Comparison of ENCODE assay signal across 18 cellular contexts in genomic region chr12:65614259-65614658, GRCh38.
"Had no signal": no experiment of that assay in that cellular context is flagged by ENCODE, and none has a peak within 500 bp of the region (broad histone marks: within the 10 kb centered on the region; RNA-seq: fewer than 3 reads in every experiment).

No MANE protein-coding gene starts in this region.

- ATAC-seq: activated CD8-positive, alpha-beta T cell treated with anti-CD3 and anti-CD28 coated beads, Interleukin-2, amount 10 ng/mL, durations not matched to agents 7 days and 5 days; activated T-cell treated with anti-CD3 and anti-CD28 coated beads, Interleukin-2, amount 50 U/mL, for 4 hours; natural killer cell treated with Interleukin-12 subunit alpha and Interleukin-12 subunit beta and Interleukin-15 and Interleukin-18, amount 100 ng/mL, for 72 hours; upper lobe of right lung had no signal

- H3K36me3 ChIP-seq: cardiac muscle cell, esophagus squamous epithelium, sigmoid colon, spleen, upper lobe of right lung had no signal

- H3K27ac ChIP-seq: cardiac muscle cell, esophagus squamous epithelium, sigmoid colon, upper lobe of right lung had no signal

- H3K9me3 ChIP-seq: esophagus squamous epithelium, sigmoid colon, spleen, upper lobe of right lung had no signal

- H3K4me3 ChIP-seq: cardiac muscle cell, esophagus squamous epithelium, sigmoid colon, spleen, upper lobe of right lung had no signal

- H3K4me1 ChIP-seq: esophagus squamous epithelium, sigmoid colon, spleen, upper lobe of right lung had no signal

- H3K27me3 ChIP-seq: cardiac muscle cell, sigmoid colon, spleen had no signal

- DNase-seq: activated CD4-positive, alpha-beta T cell treated with anti-CD3 and anti-CD28 coated beads for 48 hours; activated CD4-positive, CD25-positive, alpha-beta regulatory T cell; activated CD8-positive, alpha-beta memory T cell treated with anti-CD3 and anti-CD28 coated beads, Interleukin-2, amount 50 U/mL, for 4 hours; activated CD8-positive, alpha-beta T cell treated with anti-CD3 and anti-CD28 coated beads, Interleukin-2, amount 10 ng/mL, durations not matched to agents 7 days and 5 days; activated effector memory CD4-positive, alpha-beta T cell treated with Interleukin-2 at 50 U/mL for 16 hours; activated T-cell treated with anti-CD3 and anti-CD28 coated beads, Interleukin-2, amount 50 U/mL, for 4 hours; dermis blood vessel endothelial cell; effector memory CD4-positive, alpha-beta T cell; esophagus squamous epithelium; foreskin fibroblast; posterior cingulate gyrus; sigmoid colon; spleen; stimulated activated CD8-positive, alpha-beta memory T cell treated with anti-CD3 and anti-CD28 coated beads, Interleukin-4, amount 100 ng/mL, for 48 hours; stimulated activated naive CD4-positive, alpha-beta T cell; upper lobe of right lung had no signal
